Comparison of ENCODE assay signal across 12 cellular contexts in genomic region chr5:137310051-137310730, GRCh38.
DNase-seq lines count a peak whose midpoint lies in the region; ATAC-seq and TF ChIP-seq lines count a peak whose summit lies in the region.
"Had no signal": no experiment of that assay in that cellular context is flagged by ENCODE, and none has a peak within 500 bp of the region (broad histone marks: within the 10 kb centered on the region; RNA-seq: fewer than 3 reads in every experiment).

No MANE protein-coding gene starts in this region.

- ATAC-seq in HG02623 (IDR thresholded peaks at IDR 0.05; ENCODE audit: unreplicated experiment) (no peak), GM21447 (IDR thresholded peaks at IDR 0.05; ENCODE audit: unreplicated experiment) (no peak), GM21717 (IDR thresholded peaks at IDR 0.05; ENCODE audit: unreplicated experiment) (no peak)

- no peak for TF ChIP-seq CTCF in fibroblast of villous mesenchyme (IDR thresholded peaks at IDR 0.05; ENCODE audit: insufficient read depth, low read depth, low read length)

- no peak overlapping the region for H3K4me3 ChIP-seq in fibroblast of villous mesenchyme (ENCODE audit: low read depth, low read length)
- H3K4me3 ChIP-seq: tibial nerve had no signal

- DNase-seq in NCI-H2227 (lab: John Stamatoyannopoulos, UW; ENCODE audit: unreplicated experiment) (peak; percentile 2), NCI-H2227 treated with DMSO at 0.1 percent for 48 hours (lab: John Stamatoyannopoulos, UW) (no peak), SW 1271 (lab: John Stamatoyannopoulos, UW) (peak; percentile 86 to 92), fibroblast of villous mesenchyme (ENCODE audit: low read depth) (peak; percentile 84), NCI-H2081 treated with DMSO at 0.1 percent for 48 hours (lab: John Stamatoyannopoulos, UW) (no peak)
- DNase-seq: activated CD4-positive, alpha-beta T cell treated with anti-CD3 and anti-CD28 coated beads, Interleukin-2, amount 50 U/mL, for 4 hours; NCI-H1930; stimulated activated CD4-positive, alpha-beta T cell treated with anti-CD3 and anti-CD28 coated beads, Interleukin-4, amount 100 ng/mL, for 4 hours had no signal

Comparison
In these comparisons a context has a peak if more than half of its experiments do, and no peak if none do; other contexts are left out.
1. DNase-seq: peak in NCI-H2227 (single experiment), SW 1271 (2 of 2) and fibroblast of villous mesenchyme (single experiment); none in NCI-H2227 treated with DMSO at 0.1 percent for 48 hours (single experiment) and NCI-H2081 treated with DMSO at 0.1 percent for 48 hours (single experiment).